Comparison of ENCODE assay signal across 16 cellular contexts in genomic region chr20:48601798-48602197, GRCh38.
DNase-seq lines count a peak whose midpoint lies in the region; ATAC-seq and TF ChIP-seq lines count a peak whose summit lies in the region.
"Had no signal": no experiment of that assay in that cellular context is flagged by ENCODE, and none has a peak within 500 bp of the region (broad histone marks: within the 10 kb centered on the region; RNA-seq: fewer than 3 reads in every experiment).

No MANE protein-coding gene starts in this region.

- H3K36me3 ChIP-seq in BLaER1 (no peaks in the 10 kb centered on the region), lower lobe of right lung (no peaks in the 10 kb centered on the region), spleen (no peaks in the 10 kb centered on the region)

- no peak overlapping the region for H3K9ac ChIP-seq in BLaER1

- no peaks in the 10 kb centered on the region for H3K27me3 ChIP-seq in BLaER1
- H3K27me3 ChIP-seq in lower lobe of right lung (ENCODE audit: low read depth) = peaks cover 18% of the 10 kb centered on the region
- peaks cover 0 to 36% (median 0%) of the 10 kb centered on the region in 7 donors for H3K27me3 ChIP-seq in spleen (replicated peaks in 1 of 7)

- TF ChIP-seq POLR2A in spleen (IDR thresholded peaks at IDR 0.05) = no peak

- no peak overlapping the region for H3K4me3 ChIP-seq in BLaER1
- H3K4me3 ChIP-seq in lower lobe of right lung = no peak overlapping the region
- H3K4me3 ChIP-seq in spleen = no peak overlapping the region

- peak overlapping the region; percentile 72; the same call in 1 of the 2 replicates for H3K4me2 ChIP-seq in BLaER1

- TF ChIP-seq CTCF in lower lobe of right lung (IDR thresholded peaks at IDR 0.05) = no peak
- no peak for TF ChIP-seq CTCF in spleen (IDR thresholded peaks at IDR 0.05 in 8 of 11, conservative IDR thresholded peaks at IDR 0.05 in 3 of 11)
- TF ChIP-seq CTCF in chondrocyte (IDR thresholded peaks at IDR 0.05) = no peak

- no peak overlapping the region for H3K27ac Mint-ChIP-seq in activated T-cell treated with anti-CD3 and anti-CD28 coated beads, Interleukin-2, amount 50 U/mL, for 24 hours
- no peak overlapping the region for H3K27ac Mint-ChIP-seq in chondrocyte (ENCODE audit: unreplicated experiment)
- H3K27ac Mint-ChIP-seq: B cell; CD8-positive, alpha-beta T cell had no signal

- no peak for ATAC-seq in activated T-cell treated with anti-CD3 and anti-CD28 coated beads, Interleukin-2, amount 50 U/mL, for 4 hours
- no peak for ATAC-seq in lower lobe of right lung
- ATAC-seq: CD8-positive, alpha-beta T cell had no signal

- peaks cover 6% of the 10 kb centered on the region for H3K27me3 Mint-ChIP-seq in activated T-cell treated with anti-CD3 and anti-CD28 coated beads, Interleukin-2, amount 50 U/mL, for 24 hours
- peaks cover 4% of the 10 kb centered on the region for H3K27me3 Mint-ChIP-seq in activated T-cell treated with anti-CD3 and anti-CD28 coated beads, Interleukin-2, amount 50 U/mL, for 4 hours (ENCODE audit: low read depth)
- H3K27me3 Mint-ChIP-seq in chondrocyte (ENCODE audit: low read depth) = peaks cover 48% of the 10 kb centered on the region

- peak; percentile 2 for DNase-seq in activated T-cell treated with anti-CD3 and anti-CD28 coated beads, Interleukin-2, amount 50 U/mL, for 24 hours
- no peak for DNase-seq in activated T-cell treated with anti-CD3 and anti-CD28 coated beads, Interleukin-2, amount 50 U/mL, for 4 hours
- DNase-seq in lower lobe of right lung (peak; percentile 22), spleen (peak; percentile 3), chondrocyte (ENCODE audit: low spot score) (no peak)
- no peak for DNase-seq in activated CD4-positive, alpha-beta T cell treated with anti-CD3 and anti-CD28 coated beads, Interleukin-2, amount 50 U/mL, for 1 hour
- DNase-seq: CD8-positive, alpha-beta T cell; COR-L47; DMS153; DMS79 treated with DMSO at 0.1 percent for 48 hours; EL; GOT3; H9 had no signal

- H3K4me1 Mint-ChIP-seq in activated T-cell treated with anti-CD3 and anti-CD28 coated beads, Interleukin-2, amount 50 U/mL, for 24 hours (ENCODE audit: low read depth) = no peaks in the 10 kb centered on the region
- no peaks in the 10 kb centered on the region for H3K4me1 Mint-ChIP-seq in activated T-cell treated with anti-CD3 and anti-CD28 coated beads, Interleukin-2, amount 50 U/mL, for 4 hours (ENCODE audit: low read depth)
- no peaks in the 10 kb centered on the region for H3K4me1 Mint-ChIP-seq in chondrocyte (ENCODE audit: low read depth)
- H3K4me1 Mint-ChIP-seq: CD14-positive monocyte had no signal

- H3K4me1 ChIP-seq in BLaER1 (peaks cover 66% of the 10 kb centered on the region), lower lobe of right lung (no peaks in the 10 kb centered on the region), spleen (no peaks in the 10 kb centered on the region)

- no peaks in the 10 kb centered on the region for H3K9me3 ChIP-seq in BLaER1
- H3K9me3 ChIP-seq in lower lobe of right lung = no peaks in the 10 kb centered on the region
- no peaks in the 10 kb centered on the region for H3K9me3 ChIP-seq in spleen

- 82 to 91% (median 88%) methylated on average over 5 of the region's 5 CpGs for WGBS in spleen, 5 donors

- H3K9me3 Mint-ChIP-seq in activated T-cell treated with anti-CD3 and anti-CD28 coated beads, Interleukin-2, amount 50 U/mL, for 24 hours = no peaks in the 10 kb centered on the region
- H3K9me3 Mint-ChIP-seq in activated T-cell treated with anti-CD3 and anti-CD28 coated beads, Interleukin-2, amount 50 U/mL, for 4 hours = no peaks in the 10 kb centered on the region
- peaks cover 9% of the 10 kb centered on the region for H3K9me3 Mint-ChIP-seq in chondrocyte (ENCODE audit: low read depth)
- H3K9me3 Mint-ChIP-seq: CD8-positive, alpha-beta T cell had no signal

- H3K36me3 Mint-ChIP-seq in activated T-cell treated with anti-CD3 and anti-CD28 coated beads, Interleukin-2, amount 50 U/mL, for 24 hours (ENCODE audit: low read depth) = no peaks in the 10 kb centered on the region
- H3K36me3 Mint-ChIP-seq in activated T-cell treated with anti-CD3 and anti-CD28 coated beads, Interleukin-2, amount 50 U/mL, for 4 hours (ENCODE audit: insufficient read depth) = no peaks in the 10 kb centered on the region
- H3K36me3 Mint-ChIP-seq in chondrocyte (ENCODE audit: low read depth) = peaks cover 1% of the 10 kb centered on the region
- H3K36me3 Mint-ChIP-seq: CD14-positive monocyte; CD8-positive, alpha-beta T cell had no signal

- no peaks in the 10 kb centered on the region for H4K20me1 ChIP-seq in BLaER1

- 0 out of 2 replicates have a peak overlapping the region, but pooled peaks have one; percentile 40 for H3K27ac ChIP-seq in BLaER1
- H3K27ac ChIP-seq in lower lobe of right lung = no peak overlapping the region
- no peak overlapping the region for H3K27ac ChIP-seq in spleen

- no peak overlapping the region for H3K4me3 Mint-ChIP-seq in activated T-cell treated with anti-CD3 and anti-CD28 coated beads, Interleukin-2, amount 50 U/mL, for 24 hours
- no peak overlapping the region for H3K4me3 Mint-ChIP-seq in activated T-cell treated with anti-CD3 and anti-CD28 coated beads, Interleukin-2, amount 50 U/mL, for 4 hours
- no peak overlapping the region for H3K4me3 Mint-ChIP-seq in chondrocyte (ENCODE audit: unreplicated experiment)
- H3K4me3 Mint-ChIP-seq: B cell; CD14-positive monocyte; CD8-positive, alpha-beta T cell; H9 had no signal

- intact Hi-C loops in lower lobe of right lung (cut with DNase I) (no loop called here), spleen (cut with DNase I; ENCODE audit: low total_unique reads) (no loop called here)

Comparison
In these comparisons a context has a peak if more than half of its experiments do, and no peak if none do; other contexts are left out.
1. DNase-seq: peak in activated T-cell treated with anti-CD3 and anti-CD28 coated beads, Interleukin-2, amount 50 U/mL, for 24 hours (single experiment), lower lobe of right lung (single experiment) and spleen (single experiment); none in activated T-cell treated with anti-CD3 and anti-CD28 coated beads, Interleukin-2, amount 50 U/mL, for 4 hours (single experiment), activated CD4-positive, alpha-beta T cell treated with anti-CD3 and anti-CD28 coated beads, Interleukin-2, amount 50 U/mL, for 1 hour (single experiment) and chondrocyte (single experiment).